8 cellular contexts compared by ENCODE assay signal in genomic region chr4:107736924-107737448, GRCh38. TPM values are rescaled to one million over a fixed set of nuclear protein-coding genes. Genes with fewer than 3 reads are reported as not detected.
A peak's percentile ranks its signal among the peaks of the same experiment; 100 is the strongest.
DNase-seq lines count a peak whose midpoint lies in the region; ATAC-seq, FAIRE-seq and TF ChIP-seq lines count a peak whose summit lies in the region.

No MANE protein-coding gene starts in this region.

- H2BK15ac ChIP-seq in H1 (ENCODE audit: low read length): no peak overlapping the region

- H3K27me3 ChIP-seq in H1 (replicated peaks in 1 of 4; ENCODE audit: control insufficient read depth in 3 of 4, extremely low read depth in 1 of 4, insufficient read depth in 3 of 4, low read length in 3 of 4): peaks cover 10 to 32% (median 16%) of the 10 kb centered on the region in 4 experiments; a peak in 5 of 7 replicates

- no peaks in the 10 kb centered on the region for H3K9me3 Mint-ChIP-seq in naive B cell

- H3K4ac ChIP-seq in H1 (replicated peaks; ENCODE audit: insufficient read length, low read depth, low read length): no peak overlapping the region

- peaks cover 0 to 21% (median 6%) of the 10 kb centered on the region in 4 experiments; a peak in 5 of 7 replicates for H3K4me1 ChIP-seq in H1 (replicated peaks in 1 of 4; ENCODE audit: control insufficient read depth in 3 of 4, insufficient read depth in 4 of 4, low read length in 3 of 4)

- no peak overlapping the region for H3K4me3 Mint-ChIP-seq in naive B cell

- 52% methylated on average over 7 of the region's 7 CpGs; no CpG with 5 or more reads in 1 of the 2 experiments for WGBS in H1 (ENCODE audit: extremely low coverage in 1 of 2, insufficient coverage in 1 of 2, insufficient read length in 1 of 2, insufficient replicate concordance in 2 of 2, low coverage in 1 of 2, low lambda C conversion rate in 2 of 2, missing lambda C conversion rate in 1 of 2), 2 experiments

- no peak overlapping the region for H3K27ac ChIP-seq in H1 (ENCODE audit: low read depth, low read length)

- H4K5ac ChIP-seq in H1 (ENCODE audit: insufficient read length, low read depth, low read length): no peak overlapping the region

- H3K4me3 ChIP-seq in AG10803 (ENCODE audit: low read length) (no peak overlapping the region), H1 (ENCODE audit: extremely low read depth in 1 of 4, insufficient read depth in 2 of 4, low read depth in 3 of 4, low read length in 4 of 4) (no peak overlapping the region)

- no peak overlapping the region for H3K23ac ChIP-seq in H1 (ENCODE audit: insufficient read length)

- no peaks in the 10 kb centered on the region for H3K79me1 ChIP-seq in H1 (ENCODE audit: low read depth, low read length)

- H2BK120ac ChIP-seq in H1 (replicated peaks; ENCODE audit: low read depth, low read length): no peak overlapping the region

- DNase-seq in AG10803 (ENCODE audit: low read depth): peak; percentile 62
- DNase-seq in NCI-H2081 treated with DMSO at 0.1 percent for 48 hours (lab: John Stamatoyannopoulos, UW): peak; percentile 5
- peak; percentile 36 to 50 for DNase-seq in activated CD4-positive, alpha-beta T cell treated with anti-CD3 and anti-CD28 coated beads for 4 hours
- peak in 1 of 2 experiments; percentile 66 for DNase-seq in H1 (ENCODE audit: low read depth in 1 of 2, low spot score in 2 of 2)
- DNase-seq in naive B cell: peak; percentile 46
- DNase-seq in NCI-H128 (lab: John Stamatoyannopoulos, UW; ENCODE audit: unreplicated experiment): no peak

- H3K27ac Mint-ChIP-seq in naive B cell: no peak overlapping the region

- no peak overlapping the region for H3K4me2 ChIP-seq in H1 (ENCODE audit: insufficient read depth in 1 of 2, low read depth in 2 of 2, low read length in 2 of 2)

- H3K18ac ChIP-seq in H1 (ENCODE audit: extremely low read depth, low read length): no peak overlapping the region

- ATAC-seq in GM18508 (IDR thresholded peaks at IDR 0.05; ENCODE audit: insufficient read depth, unreplicated experiment) (peak; percentile 58), HG02852 (IDR thresholded peaks at IDR 0.05; ENCODE audit: unreplicated experiment) (peak; percentile 50), naive B cell (ENCODE audit: low read depth in 2 of 2) (peak; percentile 34 to 36)

- no peak overlapping the region for H3K9ac ChIP-seq in H1 (replicated peaks in 1 of 4; ENCODE audit: extremely low read depth in 1 of 4, low read depth in 3 of 4, low read length in 3 of 4)

- H3K23me2 ChIP-seq in H1 (ENCODE audit: low read depth, low read length): no peaks in the 10 kb centered on the region

- no peak overlapping the region for H4K8ac ChIP-seq in H1 (ENCODE audit: extremely low read depth, insufficient read depth, low read length)

- POLR2A ChIA-PET in H1 (lab: Charles Lee; ENCODE audit: partially characterized antibody): interaction anchor here (1.1 kb wide), 1 partner anchor 22 kb away, joined by 3 read pairs; no protein-coding TSS in a partner anchor

- no peak overlapping the region for H2BK12ac ChIP-seq in H1 (ENCODE audit: low read depth, low read length)

- no peak overlapping the region for H2BK20ac ChIP-seq in H1 (ENCODE audit: low read length)

- TF ChIP-seq EP300 in H1 (IDR thresholded peaks at IDR 0.05; ENCODE audit: borderline replicate concordance in 1 of 2, low read depth in 2 of 2, low read length in 2 of 2): no peak

- peak; percentile 86 to 88 for TF ChIP-seq RAD21 in H1 (IDR thresholded peaks at IDR 0.05 in 1 of 2, conservative IDR thresholded peaks at IDR 0.05 in 1 of 2; ENCODE audit: low read depth in 2 of 2, low read length in 2 of 2)

- no peak overlapping the region for H3K56ac ChIP-seq in H1 (replicated peaks; ENCODE audit: insufficient read length, low read depth, low read length)

- TF ChIP-seq CTCF in AG10803 (conservative IDR thresholded peaks at IDR 0.05; ENCODE audit: low read length): peak; percentile 84
- peak; percentile 36 to 82 (median 65) for TF ChIP-seq CTCF in H1 (IDR thresholded peaks at IDR 0.05; ENCODE audit: control extremely low read depth in 1 of 3, insufficient read depth in 1 of 3, low read depth in 1 of 3, low read length in 3 of 3)

- H2AK5ac ChIP-seq in H1 (ENCODE audit: low read depth, low read length): no peak overlapping the region

- no peaks in the 10 kb centered on the region for H3K36me3 ChIP-seq in H1 (ENCODE audit: control insufficient read depth in 2 of 4, insufficient read depth in 4 of 4, low read length in 3 of 4)

- no peak overlapping the region for H4K91ac ChIP-seq in H1 (replicated peaks; ENCODE audit: insufficient read length, low read length)

- FAIRE-seq in H1 (lab: Jason Lieb, UNC): peak; percentile 83

- H3K36me3 Mint-ChIP-seq in naive B cell: no peaks in the 10 kb centered on the region

- H3K9me3 ChIP-seq in H1 (ENCODE audit: insufficient read depth in 2 of 2, low read depth in 1 of 2, low read length in 1 of 2): no peaks in the 10 kb centered on the region

- H2BK5ac ChIP-seq in H1 (ENCODE audit: low read depth, low read length): no peak overlapping the region

- H2AFZ ChIP-seq in H1 (ENCODE audit: low read length): 0 out of 2 replicates have a peak overlapping the region, but pooled peaks have one; percentile 28

- CTCF ChIA-PET in H1 (lab: Charles Lee; ENCODE audit: partially characterized antibody): interaction anchor here (0.6 to 4.5 kb wide), 48 partner anchors 9 to 618 kb away, joined by 3 to 32 read pairs (median 4); partner anchors contain the start of genes PAPSS1 and SGMS2

- H3K27me3 Mint-ChIP-seq in naive B cell: peaks cover 1 to 8% (median 3%) of the 10 kb centered on the region in 3 donors

- H3K4me1 Mint-ChIP-seq in naive B cell: no peaks in the 10 kb centered on the region

- no peaks in the 10 kb centered on the region for H4K20me1 ChIP-seq in H1 (replicated peaks in 1 of 2; ENCODE audit: control insufficient read depth in 1 of 2, insufficient read depth in 2 of 2, low read length in 2 of 2)

- no peak for TF ChIP-seq POLR2A in H1 (IDR thresholded peaks at IDR 0.05; ENCODE audit: control extremely low read depth in 1 of 2, low read depth in 2 of 2, low read length in 2 of 2)

- no peaks in the 10 kb centered on the region for H3K79me2 ChIP-seq in H1 (ENCODE audit: control insufficient read depth in 1 of 2, insufficient read depth in 2 of 2, low read length in 2 of 2)

- no peak overlapping the region for H3K14ac ChIP-seq in H1 (ENCODE audit: insufficient read length)

TF ChIP-seq in H1, 55 proteins besides CTCF, POLR2A, EP300 and RAD21:
- TF ChIP-seq MAFK (IDR thresholded peaks at IDR 0.05; ENCODE audit: low read depth, low read length) (no peak), CEBPB (IDR thresholded peaks at IDR 0.05; ENCODE audit: low read depth, low read length) (0 out of 2 replicates have a peak, but pooled peaks have one; percentile 16)

RNA-seq across cellular contexts. Expression of gene PAPSS1, which starts 17.0 kb away (rescaled TPM):
- total RNA-seq in H1 (2021; fragmentation: NEBNext Ultra II Directional; extraction: Animal tissue kit (Norgen Biotek cat#: 25700)): 79.1 and 79.2 TPM in 2 replicates
- polyA plus RNA-seq in H1 (2011; rRNA removed): 59.9 and 98.5 TPM in 2 replicates
- 126 TPM for polyA plus RNA-seq in H1 (2011; cell fraction: cytosol; rRNA removed)
- 50.4 TPM for polyA plus RNA-seq in H1 (2011; cell fraction: nucleus; rRNA removed)
- 83.6 to 107 TPM (median 93.4 TPM) in 4 replicates for polyA plus RNA-seq in H1 (2012, experiment 1 of 2)
- polyA plus RNA-seq in H1 (2012, experiment 2 of 2): 11.2 TPM
- polyA plus RNA-seq in H1 (2013, experiment 1 of 2): 42.7 TPM
- polyA plus RNA-seq in H1 (2013, experiment 2 of 2): 43.8 TPM
- 119 and 136 TPM in 2 replicates for polyA minus RNA-seq in H1 (2011; rRNA and poly(A)+ RNA removed)
- polyA minus RNA-seq in H1 (2011; cell fraction: cytosol; rRNA and poly(A)+ RNA removed): 44.8 TPM
- polyA minus RNA-seq in H1 (2011; cell fraction: nucleus; rRNA and poly(A)+ RNA removed): 54.2 TPM
- polyA plus RNA-seq in naive B cell (ENCODE audit: low read depth in 6 of 6): 10 to 100 TPM; 27.4 to 54.5 (median 33.6) TPM
